12 cellular contexts compared by ENCODE assay signal in genomic region chr3:143991713-143992112, GRCh38.
"Had no signal": no experiment of that assay in that cellular context is flagged by ENCODE, and none has a peak within 500 bp of the region (broad histone marks: within the 10 kb centered on the region; RNA-seq: fewer than 3 reads in every experiment).

No MANE protein-coding gene starts in this region.

- ATAC-seq: lower lobe of right lung; stimulated activated naive CD8-positive, alpha-beta T cell treated with anti-CD3 and anti-CD28 coated beads, Interleukin-15, amount 100 ng/mL, for 72 hours had no signal

- H3K27me3 Mint-ChIP-seq: activated naive CD8-positive, alpha-beta T cell treated with anti-CD3 and anti-CD28 coated beads for 36 hours; stimulated activated naive CD8-positive, alpha-beta T cell treated with anti-CD3 and anti-CD28 coated beads, Interleukin-15, amount 100 ng/mL, for 72 hours had no signal

- H3K27ac Mint-ChIP-seq: activated naive CD8-positive, alpha-beta T cell treated with anti-CD3 and anti-CD28 coated beads for 36 hours; stimulated activated naive CD8-positive, alpha-beta T cell treated with anti-CD3 and anti-CD28 coated beads, Interleukin-15, amount 100 ng/mL, for 72 hours had no signal

- H3K4me3 Mint-ChIP-seq: activated naive CD8-positive, alpha-beta T cell treated with anti-CD3 and anti-CD28 coated beads for 36 hours; stimulated activated naive CD8-positive, alpha-beta T cell treated with anti-CD3 and anti-CD28 coated beads, Interleukin-15, amount 100 ng/mL, for 72 hours had no signal

- DNase-seq: activated CD4-positive, alpha-beta T cell treated with anti-CD3 and anti-CD28 coated beads, Interleukin-2, amount 50 U/mL, for 48 hours; activated CD4-positive, CD25-positive, alpha-beta regulatory T cell treated with anti-CD3 and anti-CD28 coated beads, Interleukin-2, amount 50 U/mL, for 72 hours; activated gamma-delta T cell treated with Interleukin-2 at 50 U/mL for 16 hours; activated naive CD8-positive, alpha-beta T cell treated with anti-CD3 and anti-CD28 coated beads for 36 hours; activated T-cell treated with anti-CD3 and anti-CD28 coated beads, Interleukin-2, amount 50 U/mL, for 48 hours; dermis blood vessel endothelial cell; hypothalamus; kidney glomerular epithelial cell; lower lobe of right lung; midbrain; stimulated activated CD4-positive, alpha-beta T cell treated with anti-CD3 and anti-CD28 coated beads, Interleukin-4, amount 100 ng/mL, for 4 hours; stimulated activated naive CD8-positive, alpha-beta T cell treated with anti-CD3 and anti-CD28 coated beads, Interleukin-15, amount 100 ng/mL, for 72 hours had no signal

- H3K9me3 Mint-ChIP-seq: activated naive CD8-positive, alpha-beta T cell treated with anti-CD3 and anti-CD28 coated beads for 36 hours; stimulated activated naive CD8-positive, alpha-beta T cell treated with anti-CD3 and anti-CD28 coated beads, Interleukin-15, amount 100 ng/mL, for 72 hours had no signal

- H3K4me1 Mint-ChIP-seq: stimulated activated naive CD8-positive, alpha-beta T cell treated with anti-CD3 and anti-CD28 coated beads, Interleukin-15, amount 100 ng/mL, for 72 hours had no signal
